In genomic region chr16:76535-77272, GRCh38 we compare ENCODE assay signal across 8 cellular contexts. TPM values are rescaled to one million over a fixed set of nuclear protein-coding genes. Genes with fewer than 3 reads are reported as not detected.
A peak's percentile ranks its signal among the peaks of the same experiment; 100 is the strongest.
DNase-seq lines count a peak whose midpoint lies in the region; ATAC-seq and TF ChIP-seq lines count a peak whose summit lies in the region.

No MANE protein-coding gene starts in this region.

- H3K4me3 Mint-ChIP-seq in MCF 10A (ENCODE audit: unreplicated experiment): peak overlapping the region; percentile 82

- peaks cover 24% of the 10 kb centered on the region for H3K4me1 Mint-ChIP-seq in MCF 10A (ENCODE audit: insufficient read depth, unreplicated experiment)

- peak; percentile 24 for ATAC-seq in left colon

- intact Hi-C loops in MCF 10A (cut with micrococcal nuclease): no loop called here
- intact Hi-C loops in left colon (cut with DNase I, micrococcal nuclease): no loop called here

- H3K36me3 Mint-ChIP-seq in MCF 10A (ENCODE audit: insufficient read depth, unreplicated experiment): peaks cover 17% of the 10 kb centered on the region

- no peak for TF ChIP-seq POLR2A in NB4 (IDR thresholded peaks at IDR 0.05; ENCODE audit: extremely low read depth, insufficient read length)

- CTCF ChIA-PET in MCF 10A (lab: Yijun Ruan, JAX): interaction anchor here (0.6 to 3.9 kb wide), 4 partner anchors 11 to 1632 kb away, joined by 3 to 18 read pairs (median 8); no protein-coding TSS in a partner anchor

- peak overlapping the region; percentile 28 for H3K4me3 ChIP-seq in NB4 (ENCODE audit: low read depth, low read length)

- H3K27me3 Mint-ChIP-seq in MCF 10A (ENCODE audit: insufficient read depth, unreplicated experiment): no peaks in the 10 kb centered on the region

- TF ChIP-seq CTCF in NB4 (IDR thresholded peaks at IDR 0.05; ENCODE audit: low read depth, low read length) (no peak), MCF 10A (IDR thresholded peaks at IDR 0.05; ENCODE audit: unreplicated experiment) (no peak)

- no TSS peak for BruUV-seq in MCF 10A (replicated peaks; lab: Mats Ljungman, UMichigan)

- POLR2A ChIA-PET in MCF 10A (lab: Yijun Ruan, JAX): interaction anchor here (0.5 to 3.5 kb wide), 6 partner anchors 11 to 158 kb away, joined by 3 to 11 read pairs (median 6); partner anchors contain the start of genes FAM234A, POLR3K and SNRNP25

- DNase-seq in NCI-H2029 (lab: John Stamatoyannopoulos, UW) (peak; percentile 16), NCI-H2029 treated with DMSO at 0.1 percent for 48 hours (lab: John Stamatoyannopoulos, UW) (no peak), NB4 (ENCODE audit: low read depth) (peak; percentile 74), MCF 10A (ENCODE audit: unreplicated experiment) (peak; percentile 57), left colon (peak; percentile 67 to 80), NCI-H1092 treated with DMSO at 0.1 percent for 48 hours (lab: John Stamatoyannopoulos, UW) (no peak)
- DNase-seq in stimulated activated CD4-positive, alpha-beta T cell treated with anti-CD3 and anti-CD28 coated beads, Interleukin-15, amount 100 ng/mL, for 24 hours: no peak

- H3K27ac Mint-ChIP-seq in MCF 10A (ENCODE audit: low read depth, unreplicated experiment): peak overlapping the region; percentile 85

- no peaks in the 10 kb centered on the region for H3K9me3 Mint-ChIP-seq in MCF 10A (ENCODE audit: unreplicated experiment)

- peak overlapping the region; percentile 75 for H3K27ac ChIP-seq in temporal lobe (ENCODE audit: low read depth, low read length)

RNA-seq across cellular contexts. Expression of gene MPG, which starts 1.3 kb away (rescaled TPM):
- total RNA-seq in MCF 10A (2022): 62.8 and 66.1 TPM in 2 replicates
- 10 to 100 TPM; 31.5 to 36.4 TPM for total RNA-seq in left colon
- total RNA-seq in temporal lobe: 36.6 TPM

RNA-seq across cellular contexts. Expression of gene RHBDF1, which starts 4.3 kb away (rescaled TPM):
- total RNA-seq in MCF 10A (2022) (26.3 and 30.0 TPM in 2 replicates), left colon (10 to 100 TPM; 35.5 to 36.7 TPM), temporal lobe (0.98 TPM)

RNA-seq across cellular contexts. Expression of gene SNRNP25, which starts 23.1 kb away (rescaled TPM):
- total RNA-seq in MCF 10A (2022): 11.9 and 21.2 TPM in 2 replicates
- total RNA-seq in left colon: 10 to 100 TPM; 20.7 to 24.7 TPM
- total RNA-seq in temporal lobe: 12.5 TPM

RNA-seq across cellular contexts. Expression of gene POLR3K, which starts 23.3 kb away (rescaled TPM):
- total RNA-seq in MCF 10A (2022) (14.8 and 19.2 TPM in 2 replicates), left colon (10 to 100 TPM; 10.9 to 18.3 TPM), temporal lobe (2.5 TPM)

Comparison
In these comparisons a context has a peak if more than half of its experiments do, and no peak if none do; other contexts are left out.
1. DNase-seq: peak in NCI-H2029 (single experiment), NB4 (single experiment), MCF 10A (single experiment) and left colon (2 of 2); none in NCI-H2029 treated with DMSO at 0.1 percent for 48 hours (single experiment), stimulated activated CD4-positive, alpha-beta T cell treated with anti-CD3 and anti-CD28 coated beads, Interleukin-15, amount 100 ng/mL, for 24 hours (single experiment) and NCI-H1092 treated with DMSO at 0.1 percent for 48 hours (single experiment).
2. RNA of gene RHBDF1, which starts 4.3 kb away (total RNA-seq): 35.5 to 36.7 TPM in left colon and 26.3 to 30.0 TPM in MCF 10A; 0.98 TPM in temporal lobe (single experiment); every median in the first group is over 10 times any median in the second.